Comparison of ENCODE assay signal across 18 cellular contexts in the genomic region with DNA sequence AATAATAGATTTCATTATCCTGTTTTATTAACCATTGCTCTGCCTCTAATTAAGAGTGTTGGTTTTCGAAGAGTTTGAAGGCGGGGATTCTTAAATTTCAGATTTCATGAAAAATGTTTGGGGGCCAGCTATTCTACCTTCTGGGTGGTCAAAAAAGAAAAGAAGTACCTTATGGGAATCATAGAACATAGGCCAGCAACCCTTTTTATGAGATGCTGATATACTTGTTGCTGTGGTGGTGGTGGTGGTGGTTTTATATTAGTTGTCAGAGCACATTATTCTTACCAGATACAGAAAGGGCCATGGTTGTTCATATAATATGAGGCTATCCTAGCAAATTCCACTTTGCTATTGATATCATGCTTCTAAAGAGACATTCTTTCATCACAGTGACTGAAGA. TPM values are rescaled to one million over a fixed set of nuclear protein-coding genes. Genes with fewer than 3 reads are reported as not detected.
DNase-seq lines count a peak whose midpoint lies in the region; ATAC-seq, FAIRE-seq and TF ChIP-seq lines count a peak whose summit lies in the region.
"Had no signal": no experiment of that assay in that cellular context is flagged by ENCODE, and none has a peak within 500 bp of the region (broad histone marks: within the 10 kb centered on the region; RNA-seq: fewer than 3 reads in every experiment).

No MANE protein-coding gene starts in this region.

- no peak overlapping the region for H3K27ac Mint-ChIP-seq in dendritic cell treated with granulocyte-macrophage colony-stimulating factor and Interleukin-4, amounts not matched to agents 40 ng/mL and 50 ng/mL, for 4 days

- peaks cover 45% of the 10 kb centered on the region for H3K4me1 Mint-ChIP-seq in dendritic cell treated with granulocyte-macrophage colony-stimulating factor and Interleukin-4, amounts not matched to agents 40 ng/mL and 50 ng/mL, for 4 days (ENCODE audit: low read depth)

- peaks cover 54% of the 10 kb centered on the region for H3K4me1 ChIP-seq in OCI-LY1 (ENCODE audit: insufficient read depth, low read length, severe bottlenecking)
- H3K4me1 ChIP-seq in gastrocnemius medialis: peaks cover 67 to 70% of the 10 kb centered on the region in 2 donors

- intact Hi-C loops in dendritic cell treated with granulocyte-macrophage colony-stimulating factor and Interleukin-4, amounts not matched to agents 40 ng/mL and 50 ng/mL, for 4 days (cut with micrococcal nuclease): loop anchor here (10.0 kb wide), 1 partner anchor 374 kb away; no protein-coding TSS in a partner anchor
- intact Hi-C loops in gastrocnemius medialis (cut with DNase I; ENCODE audit: low total_unique reads): no loop called here

- H4K20me1 ChIP-seq in OCI-LY1 (ENCODE audit: insufficient read depth, low read length): no peaks in the 10 kb centered on the region

- no peaks in the 10 kb centered on the region for H3K27me3 Mint-ChIP-seq in dendritic cell treated with granulocyte-macrophage colony-stimulating factor and Interleukin-4, amounts not matched to agents 40 ng/mL and 50 ng/mL, for 4 days

- TF ChIP-seq CTCF in OCI-LY1 (IDR thresholded peaks at IDR 0.05; ENCODE audit: low read length): no peak
- TF ChIP-seq CTCF in gastrocnemius medialis (IDR thresholded peaks at IDR 0.05 in 4 of 5, conservative IDR thresholded peaks at IDR 0.05 in 1 of 5): no peak

- H3K9me3 ChIP-seq in OCI-LY1 (ENCODE audit: low read length) (no peaks in the 10 kb centered on the region), gastrocnemius medialis (no peaks in the 10 kb centered on the region)
- H3K9me3 ChIP-seq: ascending aorta, HAP-1 had no signal

- peak overlapping the region; percentile 76; the same call in 1 of the 2 replicates for H3K9ac ChIP-seq in OCI-LY1 (ENCODE audit: low read length)

- H2AFZ ChIP-seq in OCI-LY1 (ENCODE audit: low read length): no peak overlapping the region

- H3K79me2 ChIP-seq in OCI-LY1 (ENCODE audit: insufficient read depth, low read length): peaks cover 83% of the 10 kb centered on the region

- in situ Hi-C loops in gastrocnemius medialis (cut with MboI; ENCODE audit: low sequenced_read_pairs in 4 of 4): no loop called here

- no peak for FAIRE-seq in RCC 7860 (lab: Jason Lieb, UNC)
- FAIRE-seq: GM12891 had no signal

- no peaks in the 10 kb centered on the region for H3K9me3 Mint-ChIP-seq in dendritic cell treated with granulocyte-macrophage colony-stimulating factor and Interleukin-4, amounts not matched to agents 40 ng/mL and 50 ng/mL, for 4 days

- peak overlapping the region; percentile 10 for H3K27ac ChIP-seq in OCI-LY1 (ENCODE audit: low read depth, low read length, poor library complexity, severe bottlenecking)
- peak overlapping the region in 3 of 4 donors; percentile 51 to 98 (median 97) for H3K27ac ChIP-seq in gastrocnemius medialis
- H3K27ac ChIP-seq: SK-N-MC had no signal

- peak overlapping the region; percentile 26 for H3K4me3 Mint-ChIP-seq in dendritic cell treated with granulocyte-macrophage colony-stimulating factor and Interleukin-4, amounts not matched to agents 40 ng/mL and 50 ng/mL, for 4 days

- peaks cover 56% of the 10 kb centered on the region for H3K36me3 Mint-ChIP-seq in dendritic cell treated with granulocyte-macrophage colony-stimulating factor and Interleukin-4, amounts not matched to agents 40 ng/mL and 50 ng/mL, for 4 days (ENCODE audit: low read depth)

- DNase-seq in gastrocnemius medialis (no peak), RCC 7860 (ENCODE audit: low spot score) (no peak)
- DNase-seq: DMS 273 treated with DMSO at 0.1 percent for 48 hours; effector CD8-positive, alpha-beta T cell; glutamatergic neuron; NCI-H187; posterior cingulate gyrus; stimulated activated CD4-positive, alpha-beta T cell treated with anti-CD3 and anti-CD28 coated beads, Interleukin-4, amount 100 ng/mL, for 1 hour had no signal

- no peak for TF ChIP-seq POLR2A in gastrocnemius medialis (IDR thresholded peaks at IDR 0.05)

- H3K4me3 ChIP-seq in GM08714 (ENCODE audit: low read length) (peak overlapping the region; percentile 30; the same call in 1 of the 2 replicates), OCI-LY1 (ENCODE audit: low read depth, low read length, poor library complexity, severe bottlenecking) (no peak overlapping the region), gastrocnemius medialis (no peak overlapping the region)
- H3K4me3 ChIP-seq: HAP-1, SK-N-MC had no signal

- H3K36me3 ChIP-seq in OCI-LY1 (ENCODE audit: insufficient read depth, low read length): no peaks in the 10 kb centered on the region
- no peaks in the 10 kb centered on the region for H3K36me3 ChIP-seq in gastrocnemius medialis
- H3K36me3 ChIP-seq: ascending aorta, HAP-1 had no signal

- no peaks in the 10 kb centered on the region; the same call in 1 of the 2 replicates for H3F3A ChIP-seq in OCI-LY1 (ENCODE audit: insufficient read depth, low read length)

- H3K4me2 ChIP-seq in OCI-LY1 (ENCODE audit: low read length): peak overlapping the region; percentile 75

- no peaks in the 10 kb centered on the region for H3K27me3 ChIP-seq in OCI-LY1 (ENCODE audit: insufficient read depth, low read length)
- no peaks in the 10 kb centered on the region for H3K27me3 ChIP-seq in gastrocnemius medialis
- H3K27me3 ChIP-seq: ascending aorta had no signal

- no peak for ATAC-seq in gastrocnemius medialis
- no peak for ATAC-seq in GM18520 (IDR thresholded peaks at IDR 0.05; ENCODE audit: unreplicated experiment)
- ATAC-seq in HG02970 (IDR thresholded peaks at IDR 0.05; ENCODE audit: low FRiP score, unreplicated experiment): no peak
- ATAC-seq: left lobe of liver had no signal

- H3K9me2 ChIP-seq in OCI-LY1 (ENCODE audit: low read depth, low read length): no peaks in the 10 kb centered on the region

RNA-seq across cellular contexts. Expression of a gene that starts 4.4 kb away (rescaled TPM):
- 10 to 100 TPM; 26.9 to 40.1 (median 36.7) TPM for total RNA-seq in gastrocnemius medialis

RNA-seq across cellular contexts. Expression of a gene that starts 38.5 kb away (rescaled TPM):
- total RNA-seq in gastrocnemius medialis: 100 to 1,000 TPM; 251 to 386 (median 277) TPM
